23 cellular contexts compared by ENCODE assay signal in genomic region chrX:16089086-16089485, GRCh38. TPM values are rescaled to one million over a fixed set of nuclear protein-coding genes. Genes with fewer than 3 reads are reported as not detected.
A peak's percentile ranks its signal among the peaks of the same experiment; 100 is the strongest.
DNase-seq lines count a peak whose midpoint lies in the region; ATAC-seq and TF ChIP-seq lines count a peak whose summit lies in the region.
"Had no signal": no experiment of that assay in that cellular context is flagged by ENCODE, and none has a peak within 500 bp of the region (broad histone marks: within the 10 kb centered on the region; RNA-seq: fewer than 3 reads in every experiment).

No MANE protein-coding gene starts in this region.

- no peak for DNase-seq in IMR-90
- peak; percentile 0 for DNase-seq in glomerular visceral epithelial cell (ENCODE audit: extremely low spot score)
- peak; percentile 3 for DNase-seq in mesenchymal stem cell
- DNase-seq in mesenteric fat pad (ENCODE audit: low spot score): no peak
- no peak for DNase-seq in activated naive CD4-positive, alpha-beta T cell (lab: John Stamatoyannopoulos, UW)
- no peak for DNase-seq in cardiac septum (ENCODE audit: low spot score)
- DNase-seq: 8988T; ACHN; AML-193; BE2C; CD4-positive, alpha-beta T cell; CD8-positive, alpha-beta memory T cell; DMS 273 treated with DMSO at 0.1 percent for 48 hours; DMS79; EL; GDM1; H9 had no signal

- H3K14ac ChIP-seq in IMR-90 (replicated peaks; ENCODE audit: low read depth, low read length) (no peak overlapping the region), mesenchymal stem cell (ENCODE audit: low read length in 2 of 2) (no peak overlapping the region)

- H2BK12ac ChIP-seq in mesenchymal stem cell (ENCODE audit: low read length in 2 of 2): no peak overlapping the region

- POLR2A ChIA-PET in IMR-90 (lab: Charles Lee; ENCODE audit: unreplicated experiment): no interaction called here

- H3K4me1 ChIP-seq in IMR-90 (ENCODE audit: control insufficient read depth, insufficient read depth, low read length): no peaks in the 10 kb centered on the region
- H3K4me1 ChIP-seq in mesenchymal stem cell (ENCODE audit: control insufficient read depth, insufficient read depth, low read depth, low read length): no peaks in the 10 kb centered on the region
- H3K4me1 ChIP-seq: BE2C; BLaER1 treated with 17β-estradiol and CSF1 and Interleukin-3, amounts not matched to agents 10 nM and 100 nM had no signal

- no peak overlapping the region for H2BK5ac ChIP-seq in IMR-90 (ENCODE audit: low read depth, low read length, poor library complexity, severe bottlenecking)
- no peak overlapping the region for H2BK5ac ChIP-seq in mesenchymal stem cell (ENCODE audit: low read depth, low read length, poor library complexity, severe bottlenecking)

- intact Hi-C loops in IMR-90 (cut with micrococcal nuclease): no loop called here
- intact Hi-C loops in cardiac septum (cut with DNase I): no loop called here

- H4K91ac ChIP-seq in IMR-90 (ENCODE audit: insufficient read depth, low read depth, low read length) (no peak overlapping the region), mesenchymal stem cell (ENCODE audit: low read length) (no peak overlapping the region)

- H4K8ac ChIP-seq in IMR-90 (ENCODE audit: low read depth in 2 of 2, low read length in 2 of 2): no peak overlapping the region
- no peak overlapping the region for H4K8ac ChIP-seq in mesenchymal stem cell (ENCODE audit: low read length)

- H3K4me3 ChIP-seq in IMR-90 (ENCODE audit: insufficient read depth, low read depth, low read length) (no peak overlapping the region), mesenchymal stem cell (ENCODE audit: insufficient read depth in 1 of 2, low read depth in 1 of 2, low read length in 2 of 2) (no peak overlapping the region)
- H3K4me3 ChIP-seq: A549; BLaER1 treated with 17β-estradiol and CSF1 and Interleukin-3, amounts not matched to agents 10 nM and 100 nM; GM12878; GM23338 had no signal

- no peaks in the 10 kb centered on the region for H3K9me1 ChIP-seq in IMR-90 (ENCODE audit: insufficient read depth, low read length)

- H2AK5ac ChIP-seq in IMR-90 (ENCODE audit: low read depth, low read length) (no peak overlapping the region), mesenchymal stem cell (ENCODE audit: low read length, severe bottlenecking) (no peak overlapping the region)

- no peak overlapping the region for H3K23ac ChIP-seq in IMR-90 (ENCODE audit: low read depth, low read length)
- no peak overlapping the region for H3K23ac ChIP-seq in mesenchymal stem cell (ENCODE audit: low read length in 2 of 2)

- no peak for TF ChIP-seq CTCF in IMR-90 (conservative IDR thresholded peaks at IDR 0.05; ENCODE audit: low read depth, low read length)

- peak; percentile 59; the same call in 1 of the 2 replicates for ATAC-seq in IMR-90 (ENCODE audit: low read depth)
- ATAC-seq: A549, GM12878, GM23338, HCT116 had no signal

- H3K4ac ChIP-seq in IMR-90 (ENCODE audit: low read depth, low read length) (no peak overlapping the region), mesenchymal stem cell (ENCODE audit: low read depth in 1 of 2, low read length in 2 of 2) (no peak overlapping the region)

- BruUV-seq in IMR-90 (replicated peaks; lab: Mats Ljungman, UMichigan): no TSS peak

- TF ChIP-seq POLR2A in IMR-90 (IDR thresholded peaks at IDR 0.05; ENCODE audit: low read depth, low read length): no peak

- no peak overlapping the region for H2BK120ac ChIP-seq in IMR-90 (ENCODE audit: low read depth, low read length)
- no peak overlapping the region for H2BK120ac ChIP-seq in mesenchymal stem cell (ENCODE audit: low read depth, low read length)

- in situ Hi-C loops in IMR-90 (cut with MboI; ENCODE audit: low sequenced_read_pairs): no loop called here

- CTCF ChIA-PET in IMR-90 (lab: Yijun Ruan, JAX): no interaction called here

- dilution Hi-C loops in IMR-90 (cut with HindIII; ENCODE audit: low sequenced_read_pairs, unreplicated experiment): no loop called here

- H2AFZ ChIP-seq in IMR-90 (replicated peaks; ENCODE audit: low read length, poor library complexity) (no peak overlapping the region), mesenchymal stem cell (ENCODE audit: low read depth, low read length) (no peak overlapping the region)
- H2AFZ ChIP-seq: GM23338 had no signal

- H3K18ac ChIP-seq in IMR-90 (ENCODE audit: low read depth, low read length) (no peak overlapping the region), mesenchymal stem cell (ENCODE audit: low read depth in 1 of 2, low read length in 2 of 2) (no peak overlapping the region)

- H3K4me2 ChIP-seq in IMR-90 (ENCODE audit: low read depth, low read length): no peak overlapping the region
- H3K4me2 ChIP-seq in mesenchymal stem cell (ENCODE audit: low read length, poor library complexity, severe bottlenecking): no peak overlapping the region
- H3K4me2 ChIP-seq: A549; BLaER1 treated with 17β-estradiol and CSF1 and Interleukin-3, amounts not matched to agents 10 nM and 100 nM; GM23338 had no signal

- no peaks in the 10 kb centered on the region; the same call in 1 of the 2 replicates for H3K27me3 ChIP-seq in IMR-90 (ENCODE audit: control insufficient read depth, insufficient read depth, low read length)
- peaks cover 0 to 24% of the 10 kb centered on the region in 2 experiments for H3K27me3 ChIP-seq in mesenchymal stem cell (ENCODE audit: control insufficient read depth in 1 of 2, insufficient read depth in 1 of 2, low read length in 2 of 2)
- H3K27me3 ChIP-seq: BE2C had no signal

- H3K36me3 ChIP-seq in IMR-90 (ENCODE audit: control insufficient read depth, insufficient read depth, low read length) (no peaks in the 10 kb centered on the region), mesenchymal stem cell (ENCODE audit: control insufficient read depth in 1 of 2, insufficient read depth in 2 of 2, low read depth in 1 of 2, low read length in 2 of 2) (no peaks in the 10 kb centered on the region)
- H3K36me3 ChIP-seq: BE2C; BLaER1 treated with 17β-estradiol and CSF1 and Interleukin-3, amounts not matched to agents 10 nM and 100 nM had no signal

- no peak for TF ChIP-seq RAD21 in IMR-90 (IDR thresholded peaks at IDR 0.05; ENCODE audit: low read length)

- H2BK15ac ChIP-seq in IMR-90 (ENCODE audit: low read depth, low read length): no peak overlapping the region
- no peak overlapping the region for H2BK15ac ChIP-seq in mesenchymal stem cell (ENCODE audit: low read depth, poor library complexity, severe bottlenecking)

- H2BK20ac ChIP-seq in IMR-90 (ENCODE audit: low read depth, low read length): no peak overlapping the region

- H4K5ac ChIP-seq in IMR-90 (ENCODE audit: low read depth, low read length): no peak overlapping the region

- no peak overlapping the region for H3K56ac ChIP-seq in IMR-90 (ENCODE audit: extremely low read depth, insufficient read depth, low read length)

- H3K9me3 ChIP-seq in IMR-90 (ENCODE audit: control insufficient read depth, insufficient read depth, low read length): no peaks in the 10 kb centered on the region
- H3K9me3 ChIP-seq in mesenchymal stem cell (ENCODE audit: control insufficient read depth, low read length): no peaks in the 10 kb centered on the region
- H3K9me3 ChIP-seq: A549, BE2C had no signal

- H3K27ac ChIP-seq in IMR-90 (ENCODE audit: insufficient read depth, low read length): no peak overlapping the region
- H3K27ac ChIP-seq in mesenchymal stem cell (ENCODE audit: low read length, poor library complexity, severe bottlenecking): no peak overlapping the region
- H3K27ac ChIP-seq: A549; BLaER1 treated with 17β-estradiol and CSF1 and Interleukin-3, amounts not matched to agents 10 nM and 100 nM had no signal

- no peaks in the 10 kb centered on the region for H4K20me1 ChIP-seq in IMR-90 (ENCODE audit: insufficient read depth, low read length)
- H4K20me1 ChIP-seq: BLaER1 treated with 17β-estradiol and CSF1 and Interleukin-3, amounts not matched to agents 10 nM and 100 nM had no signal

- H3K79me1 ChIP-seq in IMR-90 (ENCODE audit: low read depth in 1 of 2, low read length in 2 of 2) (no peaks in the 10 kb centered on the region), mesenchymal stem cell (replicated peaks; ENCODE audit: low read length, poor library complexity, severe bottlenecking) (no peaks in the 10 kb centered on the region)

- no peak overlapping the region for H2AK9ac ChIP-seq in IMR-90 (replicated peaks; ENCODE audit: low read depth, low read length, poor library complexity)

- H3K9ac ChIP-seq in IMR-90 (ENCODE audit: low read depth, low read length) (no peak overlapping the region), mesenchymal stem cell (ENCODE audit: low read length) (no peak overlapping the region)
- H3K9ac ChIP-seq: BLaER1 treated with 17β-estradiol and CSF1 and Interleukin-3, amounts not matched to agents 10 nM and 100 nM had no signal

TF ChIP-seq in IMR-90, 13 proteins besides CTCF, POLR2A, EP300 and RAD21 (continues in another document):
- TF ChIP-seq, protein P1, sequence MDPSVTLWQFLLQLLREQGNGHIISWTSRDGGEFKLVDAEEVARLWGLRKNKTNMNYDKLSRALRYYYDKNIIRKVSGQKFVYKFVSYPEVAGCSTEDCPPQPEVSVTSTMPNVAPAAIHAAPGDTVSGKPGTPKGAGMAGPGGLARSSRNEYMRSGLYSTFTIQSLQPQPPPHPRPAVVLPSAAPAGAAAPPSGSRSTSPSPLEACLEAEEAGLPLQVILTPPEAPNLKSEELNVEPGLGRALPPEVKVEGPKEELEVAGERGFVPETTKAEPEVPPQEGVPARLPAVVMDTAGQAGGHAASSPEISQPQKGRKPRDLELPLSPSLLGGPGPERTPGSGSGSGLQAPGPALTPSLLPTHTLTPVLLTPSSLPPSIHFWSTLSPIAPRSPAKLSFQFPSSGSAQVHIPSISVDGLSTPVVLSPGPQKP (IDR thresholded peaks at IDR 0.05; ENCODE audit: borderline replicate concordance, low read depth, low read length): no peak
- TF ChIP-seq BHLHE40 (IDR thresholded peaks at IDR 0.05; ENCODE audit: low read depth, low read length) (no peak), RFX5 (IDR thresholded peaks at IDR 0.05; ENCODE audit: low read depth, low read length) (no peak), NFE2L2 (IDR thresholded peaks at IDR 0.05; ENCODE audit: low read depth, low read length) (no peak), FOS (IDR thresholded peaks at IDR 0.05; ENCODE audit: low read depth, low read length) (no peak), MXI1 (IDR thresholded peaks at IDR 0.05; ENCODE audit: borderline replicate concordance, low read depth, low read length) (no peak)

RNA-seq across cellular contexts. Expression of gene GRPR, which starts 34.3 kb away (rescaled TPM):
- total RNA-seq in IMR-90 (2012; rRNA removed) (13.6 and 16.4 TPM in 2 replicates), mesenteric fat pad (not detected), cardiac septum (0.32 TPM)
- 9.2 and 10.9 TPM in 2 replicates for polyA plus RNA-seq in IMR-90 (2012; rRNA removed)
- polyA plus RNA-seq in IMR-90 (2012; cell fraction: cytosol; rRNA removed): 4.6 and 4.7 TPM in 2 replicates
- polyA plus RNA-seq in IMR-90 (2012; cell fraction: nucleus; rRNA removed; ENCODE audit: low replicate concordance): 5.1 and 6.2 TPM in 2 replicates
- 0.14 TPM for polyA plus RNA-seq in mesenchymal stem cell (2013, experiment 1 of 2)
- polyA plus RNA-seq in mesenchymal stem cell (2013, experiment 2 of 2): 0.11 TPM
- total RNA-seq: H4 had no signal
- polyA plus RNA-seq: CD8-positive, alpha-beta memory T cell had no signal

Comparison
In these comparisons a context has a peak if more than half of its experiments do, and no peak if none do; other contexts are left out.
1. DNase-seq: peak in glomerular visceral epithelial cell (single experiment) and mesenchymal stem cell (single experiment); none in IMR-90 (single experiment), mesenteric fat pad (single experiment), activated naive CD4-positive, alpha-beta T cell (0 of 4) and cardiac septum (single experiment).
2. RNA of gene GRPR, which starts 34.3 kb away (total RNA-seq): 13.6 to 16.4 TPM in IMR-90; 0.32 TPM in cardiac septum (single experiment) and not detected in mesenteric fat pad (single experiment); every median in the first group is over 10 times any median in the second.